Comparison of ENCODE assay signal across 1 cellular context in the genomic region with DNA sequence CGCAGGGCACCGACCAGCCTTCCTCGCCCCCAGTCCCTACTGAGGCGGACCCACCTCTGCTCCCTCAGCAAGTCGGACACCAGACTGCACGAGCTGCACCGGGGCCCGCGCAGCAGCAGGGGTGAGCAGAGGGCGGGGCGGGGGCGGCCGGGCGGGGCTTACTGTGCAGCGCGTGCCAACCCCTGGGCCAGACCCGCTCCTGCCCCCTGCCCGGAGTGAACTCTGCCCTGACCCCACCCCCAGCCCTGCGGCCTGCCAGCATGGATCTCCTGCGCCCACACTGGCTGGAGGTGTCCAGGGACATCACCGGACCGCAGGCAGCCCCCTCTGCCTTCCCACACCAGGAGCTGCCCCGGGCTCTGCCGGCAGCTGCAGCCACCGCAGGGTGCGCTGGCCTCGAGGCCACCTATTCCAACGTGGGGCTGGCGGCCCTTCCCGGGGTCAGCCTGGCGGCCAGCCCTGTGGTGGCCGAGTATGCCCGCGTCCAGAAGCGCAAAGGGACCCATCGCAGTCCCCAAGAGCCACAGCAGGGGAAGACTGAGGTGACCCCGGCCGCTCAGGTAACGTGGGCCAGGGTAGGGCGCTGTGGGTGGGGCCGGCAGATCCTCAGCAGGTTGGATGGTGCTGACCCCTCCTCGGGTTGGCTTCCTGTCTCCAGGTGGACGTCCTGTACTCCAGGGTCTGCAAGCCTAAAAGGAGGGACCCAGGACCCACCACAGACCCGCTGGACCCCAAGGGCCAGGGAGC.
TF ChIP-seq lines count a peak whose summit lies in the region.

No MANE protein-coding gene starts in this region.

TF ChIP-seq in HepG2, 621 proteins besides CTCF, POLR2A, EP300 and RAD21 (continued from another document and continues in another):
- TF ChIP-seq, protein P1, sequence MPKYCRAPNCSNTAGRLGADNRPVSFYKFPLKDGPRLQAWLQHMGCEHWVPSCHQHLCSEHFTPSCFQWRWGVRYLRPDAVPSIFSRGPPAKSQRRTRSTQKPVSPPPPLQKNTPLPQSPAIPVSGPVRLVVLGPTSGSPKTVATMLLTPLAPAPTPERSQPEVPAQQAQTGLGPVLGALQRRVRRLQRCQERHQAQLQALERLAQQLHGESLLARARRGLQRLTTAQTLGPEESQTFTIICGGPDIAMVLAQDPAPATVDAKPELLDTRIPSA (CRISPR knock-in tag; IDR thresholded peaks at IDR 0.05; ENCODE audit: borderline replicate concordance) = 0 out of 2 replicates have a peak, but pooled peaks have one; percentile 47
- TF ChIP-seq, protein P2, sequence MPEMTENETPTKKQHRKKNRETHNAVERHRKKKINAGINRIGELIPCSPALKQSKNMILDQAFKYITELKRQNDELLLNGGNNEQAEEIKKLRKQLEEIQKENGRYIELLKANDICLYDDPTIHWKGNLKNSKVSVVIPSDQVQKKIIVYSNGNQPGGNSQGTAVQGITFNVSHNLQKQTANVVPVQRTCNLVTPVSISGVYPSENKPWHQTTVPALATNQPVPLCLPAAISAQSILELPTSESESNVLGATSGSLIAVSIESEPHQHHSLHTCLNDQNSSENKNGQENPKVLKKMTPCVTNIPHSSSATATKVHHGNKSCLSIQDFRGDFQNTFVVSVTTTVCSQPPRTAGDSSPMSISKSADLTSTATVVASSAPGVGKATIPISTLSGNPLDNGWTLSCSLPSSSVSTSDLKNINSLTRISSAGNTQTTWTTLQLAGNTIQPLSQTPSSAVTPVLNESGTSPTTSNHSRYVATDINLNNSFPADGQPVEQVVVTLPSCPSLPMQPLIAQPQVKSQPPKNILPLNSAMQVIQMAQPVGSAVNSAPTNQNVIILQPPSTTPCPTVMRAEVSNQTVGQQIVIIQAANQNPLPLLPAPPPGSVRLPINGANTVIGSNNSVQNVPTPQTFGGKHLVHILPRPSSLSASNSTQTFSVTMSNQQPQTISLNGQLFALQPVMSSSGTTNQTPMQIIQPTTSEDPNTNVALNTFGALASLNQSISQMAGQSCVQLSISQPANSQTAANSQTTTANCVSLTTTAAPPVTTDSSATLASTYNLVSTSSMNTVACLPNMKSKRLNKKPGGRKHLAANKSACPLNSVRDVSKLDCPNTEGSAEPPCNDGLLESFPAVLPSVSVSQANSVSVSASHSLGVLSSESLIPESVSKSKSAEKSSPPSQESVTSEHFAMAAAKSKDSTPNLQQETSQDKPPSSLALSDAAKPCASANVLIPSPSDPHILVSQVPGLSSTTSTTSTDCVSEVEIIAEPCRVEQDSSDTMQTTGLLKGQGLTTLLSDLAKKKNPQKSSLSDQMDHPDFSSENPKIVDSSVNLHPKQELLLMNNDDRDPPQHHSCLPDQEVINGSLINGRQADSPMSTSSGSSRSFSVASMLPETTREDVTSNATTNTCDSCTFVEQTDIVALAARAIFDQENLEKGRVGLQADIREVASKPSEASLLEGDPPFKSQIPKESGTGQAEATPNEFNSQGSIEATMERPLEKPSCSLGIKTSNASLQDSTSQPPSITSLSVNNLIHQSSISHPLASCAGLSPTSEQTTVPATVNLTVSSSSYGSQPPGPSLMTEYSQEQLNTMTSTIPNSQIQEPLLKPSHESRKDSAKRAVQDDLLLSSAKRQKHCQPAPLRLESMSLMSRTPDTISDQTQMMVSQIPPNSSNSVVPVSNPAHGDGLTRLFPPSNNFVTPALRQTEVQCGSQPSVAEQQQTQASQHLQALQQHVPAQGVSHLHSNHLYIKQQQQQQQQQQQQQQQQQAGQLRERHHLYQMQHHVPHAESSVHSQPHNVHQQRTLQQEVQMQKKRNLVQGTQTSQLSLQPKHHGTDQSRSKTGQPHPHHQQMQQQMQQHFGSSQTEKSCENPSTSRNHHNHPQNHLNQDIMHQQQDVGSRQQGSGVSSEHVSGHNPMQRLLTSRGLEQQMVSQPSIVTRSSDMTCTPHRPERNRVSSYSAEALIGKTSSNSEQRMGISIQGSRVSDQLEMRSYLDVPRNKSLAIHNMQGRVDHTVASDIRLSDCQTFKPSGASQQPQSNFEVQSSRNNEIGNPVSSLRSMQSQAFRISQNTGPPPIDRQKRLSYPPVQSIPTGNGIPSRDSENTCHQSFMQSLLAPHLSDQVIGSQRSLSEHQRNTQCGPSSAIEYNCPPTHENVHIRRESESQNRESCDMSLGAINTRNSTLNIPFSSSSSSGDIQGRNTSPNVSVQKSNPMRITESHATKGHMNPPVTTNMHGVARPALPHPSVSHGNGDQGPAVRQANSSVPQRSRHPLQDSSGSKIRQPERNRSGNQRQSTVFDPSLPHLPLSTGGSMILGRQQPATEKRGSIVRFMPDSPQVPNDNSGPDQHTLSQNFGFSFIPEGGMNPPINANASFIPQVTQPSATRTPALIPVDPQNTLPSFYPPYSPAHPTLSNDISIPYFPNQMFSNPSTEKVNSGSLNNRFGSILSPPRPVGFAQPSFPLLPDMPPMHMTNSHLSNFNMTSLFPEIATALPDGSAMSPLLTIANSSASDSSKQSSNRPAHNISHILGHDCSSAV (CRISPR knock-in tag; IDR thresholded peaks at IDR 0.05; ENCODE audit: borderline replicate concordance) = peak; percentile 71; the same call in 1 of the 2 replicates
- TF ChIP-seq ZNF644 (CRISPR knock-in tag; IDR thresholded peaks at IDR 0.05; ENCODE audit: low read depth) = no peak
- TF ChIP-seq, protein P3, sequence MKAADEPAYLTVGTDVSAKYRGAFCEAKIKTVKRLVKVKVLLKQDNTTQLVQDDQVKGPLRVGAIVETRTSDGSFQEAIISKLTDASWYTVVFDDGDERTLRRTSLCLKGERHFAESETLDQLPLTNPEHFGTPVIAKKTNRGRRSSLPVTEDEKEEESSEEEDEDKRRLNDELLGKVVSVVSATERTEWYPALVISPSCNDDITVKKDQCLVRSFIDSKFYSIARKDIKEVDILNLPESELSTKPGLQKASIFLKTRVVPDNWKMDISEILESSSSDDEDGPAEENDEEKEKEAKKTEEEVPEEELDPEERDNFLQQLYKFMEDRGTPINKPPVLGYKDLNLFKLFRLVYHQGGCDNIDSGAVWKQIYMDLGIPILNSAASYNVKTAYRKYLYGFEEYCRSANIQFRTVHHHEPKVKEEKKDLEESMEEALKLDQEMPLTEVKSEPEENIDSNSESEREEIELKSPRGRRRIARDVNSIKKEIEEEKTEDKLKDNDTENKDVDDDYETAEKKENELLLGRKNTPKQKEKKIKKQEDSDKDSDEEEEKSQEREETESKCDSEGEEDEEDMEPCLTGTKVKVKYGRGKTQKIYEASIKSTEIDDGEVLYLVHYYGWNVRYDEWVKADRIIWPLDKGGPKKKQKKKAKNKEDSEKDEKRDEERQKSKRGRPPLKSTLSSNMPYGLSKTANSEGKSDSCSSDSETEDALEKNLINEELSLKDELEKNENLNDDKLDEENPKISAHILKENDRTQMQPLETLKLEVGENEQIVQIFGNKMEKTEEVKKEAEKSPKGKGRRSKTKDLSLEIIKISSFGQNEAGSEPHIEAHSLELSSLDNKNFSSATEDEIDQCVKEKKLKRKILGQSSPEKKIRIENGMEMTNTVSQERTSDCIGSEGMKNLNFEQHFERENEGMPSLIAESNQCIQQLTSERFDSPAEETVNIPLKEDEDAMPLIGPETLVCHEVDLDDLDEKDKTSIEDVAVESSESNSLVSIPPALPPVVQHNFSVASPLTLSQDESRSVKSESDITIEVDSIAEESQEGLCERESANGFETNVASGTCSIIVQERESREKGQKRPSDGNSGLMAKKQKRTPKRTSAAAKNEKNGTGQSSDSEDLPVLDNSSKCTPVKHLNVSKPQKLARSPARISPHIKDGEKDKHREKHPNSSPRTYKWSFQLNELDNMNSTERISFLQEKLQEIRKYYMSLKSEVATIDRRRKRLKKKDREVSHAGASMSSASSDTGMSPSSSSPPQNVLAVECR (CRISPR knock-in tag; IDR thresholded peaks at IDR 0.05; ENCODE audit: borderline replicate concordance) = peak; percentile 49; the same call in 1 of the 2 replicates
- peak; percentile 96 for TF ChIP-seq IKZF4 (CRISPR knock-in tag; IDR thresholded peaks at IDR 0.05; ENCODE audit: borderline replicate concordance, low read depth, not compliant biosample characterization)
- peak; percentile 74; the same call in 1 of the 2 replicates for TF ChIP-seq IRF2 (CRISPR knock-in tag; IDR thresholded peaks at IDR 0.05)
- peak; percentile 87 for TF ChIP-seq EED (CRISPR knock-in tag; IDR thresholded peaks at IDR 0.05)
- TF ChIP-seq NFKBIZ (CRISPR knock-in tag; IDR thresholded peaks at IDR 0.05) = no peak
- TF ChIP-seq, protein P4, sequence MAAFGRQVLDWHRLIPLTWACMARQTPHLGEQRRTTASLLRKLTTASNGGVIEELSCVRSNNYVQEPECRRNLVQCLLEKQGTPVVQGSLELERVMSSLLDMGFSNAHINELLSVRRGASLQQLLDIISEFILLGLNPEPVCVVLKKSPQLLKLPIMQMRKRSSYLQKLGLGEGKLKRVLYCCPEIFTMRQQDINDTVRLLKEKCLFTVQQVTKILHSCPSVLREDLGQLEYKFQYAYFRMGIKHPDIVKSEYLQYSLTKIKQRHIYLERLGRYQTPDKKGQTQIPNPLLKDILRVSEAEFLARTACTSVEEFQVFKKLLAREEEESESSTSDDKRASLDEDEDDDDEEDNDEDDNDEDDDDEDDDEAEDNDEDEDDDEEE (CRISPR knock-in tag; IDR thresholded peaks at IDR 0.05) = no peak
- TF ChIP-seq MXD4 (CRISPR knock-in tag; IDR thresholded peaks at IDR 0.05) = peak; percentile 75
- TF ChIP-seq NFYC (CRISPR knock-in tag; IDR thresholded peaks at IDR 0.05) = 0 out of 2 replicates have a peak, but pooled peaks have one; percentile 18
- TF ChIP-seq GATAD2A (CRISPR knock-in tag; IDR thresholded peaks at IDR 0.05) = peak; percentile 83
- TF ChIP-seq, protein P5, sequence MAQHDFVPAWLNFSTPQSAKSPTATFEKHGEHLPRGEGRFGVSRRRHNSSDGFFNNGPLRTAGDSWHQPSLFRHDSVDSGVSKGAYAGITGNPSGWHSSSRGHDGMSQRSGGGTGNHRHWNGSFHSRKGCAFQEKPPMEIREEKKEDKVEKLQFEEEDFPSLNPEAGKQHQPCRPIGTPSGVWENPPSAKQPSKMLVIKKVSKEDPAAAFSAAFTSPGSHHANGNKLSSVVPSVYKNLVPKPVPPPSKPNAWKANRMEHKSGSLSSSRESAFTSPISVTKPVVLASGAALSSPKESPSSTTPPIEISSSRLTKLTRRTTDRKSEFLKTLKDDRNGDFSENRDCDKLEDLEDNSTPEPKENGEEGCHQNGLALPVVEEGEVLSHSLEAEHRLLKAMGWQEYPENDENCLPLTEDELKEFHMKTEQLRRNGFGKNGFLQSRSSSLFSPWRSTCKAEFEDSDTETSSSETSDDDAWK (CRISPR knock-in tag; IDR thresholded peaks at IDR 0.05) = no peak
- TF ChIP-seq, protein P6, sequence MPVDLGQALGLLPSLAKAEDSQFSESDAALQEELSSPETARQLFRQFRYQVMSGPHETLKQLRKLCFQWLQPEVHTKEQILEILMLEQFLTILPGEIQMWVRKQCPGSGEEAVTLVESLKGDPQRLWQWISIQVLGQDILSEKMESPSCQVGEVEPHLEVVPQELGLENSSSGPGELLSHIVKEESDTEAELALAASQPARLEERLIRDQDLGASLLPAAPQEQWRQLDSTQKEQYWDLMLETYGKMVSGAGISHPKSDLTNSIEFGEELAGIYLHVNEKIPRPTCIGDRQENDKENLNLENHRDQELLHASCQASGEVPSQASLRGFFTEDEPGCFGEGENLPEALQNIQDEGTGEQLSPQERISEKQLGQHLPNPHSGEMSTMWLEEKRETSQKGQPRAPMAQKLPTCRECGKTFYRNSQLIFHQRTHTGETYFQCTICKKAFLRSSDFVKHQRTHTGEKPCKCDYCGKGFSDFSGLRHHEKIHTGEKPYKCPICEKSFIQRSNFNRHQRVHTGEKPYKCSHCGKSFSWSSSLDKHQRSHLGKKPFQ (CRISPR knock-in tag; IDR thresholded peaks at IDR 0.05; ENCODE audit: insufficient replicate concordance) = no peak
- TF ChIP-seq, protein P7, sequence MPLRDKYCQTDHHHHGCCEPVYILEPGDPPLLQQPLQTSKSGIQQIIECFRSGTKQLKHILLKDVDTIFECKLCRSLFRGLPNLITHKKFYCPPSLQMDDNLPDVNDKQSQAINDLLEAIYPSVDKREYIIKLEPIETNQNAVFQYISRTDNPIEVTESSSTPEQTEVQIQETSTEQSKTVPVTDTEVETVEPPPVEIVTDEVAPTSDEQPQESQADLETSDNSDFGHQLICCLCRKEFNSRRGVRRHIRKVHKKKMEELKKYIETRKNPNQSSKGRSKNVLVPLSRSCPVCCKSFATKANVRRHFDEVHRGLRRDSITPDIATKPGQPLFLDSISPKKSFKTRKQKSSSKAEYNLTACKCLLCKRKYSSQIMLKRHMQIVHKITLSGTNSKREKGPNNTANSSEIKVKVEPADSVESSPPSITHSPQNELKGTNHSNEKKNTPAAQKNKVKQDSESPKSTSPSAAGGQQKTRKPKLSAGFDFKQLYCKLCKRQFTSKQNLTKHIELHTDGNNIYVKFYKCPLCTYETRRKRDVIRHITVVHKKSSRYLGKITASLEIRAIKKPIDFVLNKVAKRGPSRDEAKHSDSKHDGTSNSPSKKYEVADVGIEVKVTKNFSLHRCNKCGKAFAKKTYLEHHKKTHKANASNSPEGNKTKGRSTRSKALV (CRISPR knock-in tag; IDR thresholded peaks at IDR 0.05) = peak; percentile 84; the same call in 1 of the 2 replicates
- no peak for TF ChIP-seq ZFP36 (IDR thresholded peaks at IDR 0.05; ENCODE audit: borderline replicate concordance, low read depth, low read length, partially characterized antibody)
- TF ChIP-seq ZBTB38 (CRISPR knock-in tag; IDR thresholded peaks at IDR 0.05) = peak; percentile 54
- TF ChIP-seq SP5 (CRISPR knock-in tag; IDR thresholded peaks at IDR 0.05; ENCODE audit: borderline replicate concordance, low read depth) = peak; percentile 89
- TF ChIP-seq SIX4 (CRISPR knock-in tag; IDR thresholded peaks at IDR 0.05) = no peak; the same call in none of the 2 replicates
- TF ChIP-seq ELF1 (CRISPR knock-in tag; IDR thresholded peaks at IDR 0.05) = no peak; the same call in 1 of the 2 replicates
- TF ChIP-seq ZNF383 (CRISPR knock-in tag; IDR thresholded peaks at IDR 0.05; ENCODE audit: borderline replicate concordance) = 0 out of 2 replicates have a peak, but pooled peaks have one; percentile 68
- peak; percentile 97 for TF ChIP-seq ZNF782 (CRISPR knock-in tag; IDR thresholded peaks at IDR 0.05; ENCODE audit: borderline replicate concordance)
- peak; percentile 57; the same call in 1 of the 2 replicates for TF ChIP-seq ZNF792 (CRISPR knock-in tag; IDR thresholded peaks at IDR 0.05)
- TF ChIP-seq ATF7-NPFF (CRISPR knock-in tag; IDR thresholded peaks at IDR 0.05; ENCODE audit: low read depth) = peak; percentile 55; the same call in 1 of the 2 replicates
- peak; percentile 84 for TF ChIP-seq ZNF891 (CRISPR knock-in tag; IDR thresholded peaks at IDR 0.05)
- TF ChIP-seq MEF2D (CRISPR knock-in tag; IDR thresholded peaks at IDR 0.05) = peak; percentile 87
- 0 out of 2 replicates have a peak, but pooled peaks have one; percentile 78 for TF ChIP-seq ZSCAN30 (CRISPR knock-in tag; IDR thresholded peaks at IDR 0.05)
- peak; percentile 91; the same call in 1 of the 2 replicates for TF ChIP-seq YEATS4 (CRISPR knock-in tag; IDR thresholded peaks at IDR 0.05; ENCODE audit: borderline replicate concordance)
- peak; percentile 38 for TF ChIP-seq ZNF160 (CRISPR knock-in tag; IDR thresholded peaks at IDR 0.05)
- TF ChIP-seq POLR2G (IDR thresholded peaks at IDR 0.05; ENCODE audit: low read depth, low read length) = peak; percentile 94
- peak; percentile 92 for TF ChIP-seq TGIF2 (CRISPR knock-in tag; IDR thresholded peaks at IDR 0.05)
- no peak for TF ChIP-seq KLF9 (CRISPR knock-in tag; IDR thresholded peaks at IDR 0.05; ENCODE audit: low read depth)
- peak; percentile 45; the same call in 1 of the 2 replicates for TF ChIP-seq JUND (CRISPR knock-in tag; IDR thresholded peaks at IDR 0.05)
- TF ChIP-seq GZF1 (CRISPR knock-in tag; IDR thresholded peaks at IDR 0.05) = peak; percentile 26; the same call in 1 of the 2 replicates
- TF ChIP-seq SIX1 (CRISPR knock-in tag; IDR thresholded peaks at IDR 0.05; ENCODE audit: borderline replicate concordance) = no peak
